ENCODE assay signal across 30 cellular contexts in the genomic region with DNA sequence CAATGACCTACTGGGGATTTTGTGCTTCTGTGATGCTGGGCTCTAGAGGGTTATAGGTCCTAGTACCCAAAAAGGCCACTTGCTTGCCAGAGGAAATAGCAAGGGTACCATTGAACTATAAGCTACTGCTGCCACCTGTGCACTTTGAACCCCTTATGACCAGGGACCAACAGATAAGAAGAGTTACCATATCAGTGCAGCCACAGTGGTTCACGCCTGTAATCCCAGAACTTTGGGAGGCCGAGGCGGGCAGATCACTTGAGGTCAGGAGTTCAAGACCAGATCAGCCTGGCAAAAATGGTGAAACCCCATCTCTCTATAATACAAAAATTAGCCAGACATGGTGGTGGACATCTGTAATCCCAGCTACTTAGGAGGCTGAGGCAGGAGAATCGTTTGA.
"Had no signal": no experiment of that assay in that cellular context is flagged by ENCODE, and none has a peak within 500 bp of the region (broad histone marks: within the 10 kb centered on the region; RNA-seq: fewer than 3 reads in every experiment).

No MANE protein-coding gene starts in this region.

- H3K27ac ChIP-seq: neutrophil, ovary, parathyroid adenoma, psoas muscle, skin epidermis, stomach, thoracic aorta, thyroid gland, tibial nerve, upper lobe of right lung, uterus had no signal

- ATAC-seq: naive thymus-derived CD8-positive, alpha-beta T cell; natural killer cell treated with Interleukin-12 subunit alpha and Interleukin-12 subunit beta and Interleukin-15 and Interleukin-18, amount 100 ng/mL, for 72 hours; psoas muscle; right cardiac atrium; sciatic nerve; stimulated activated effector memory CD8-positive, alpha-beta T cell treated with anti-CD3 and anti-CD28 coated beads, Interleukin-12 subunit alpha, Interleukin-12 subunit beta, amount 100 ng/mL, for 72 hours; stimulated activated naive B cell treated with anti-CD40 and anti-IgM and Interleukin-4, amounts not matched to agents 10 μg/mL and 1 μg/mL and 100 μg/mL, for 72 hours; upper lobe of right lung had no signal

- H3K4me3 Mint-ChIP-seq: naive B cell; naive thymus-derived CD8-positive, alpha-beta T cell; natural killer cell treated with Interleukin-12 subunit alpha and Interleukin-12 subunit beta and Interleukin-15 and Interleukin-18, amount 100 ng/mL, for 72 hours; nephron progenitor cell; neural crest cell; stimulated activated effector memory CD8-positive, alpha-beta T cell treated with anti-CD3 and anti-CD28 coated beads, Interleukin-12 subunit alpha, Interleukin-12 subunit beta, amount 100 ng/mL, for 72 hours; stimulated activated naive B cell treated with anti-CD40 and anti-IgM and Interleukin-4, amounts not matched to agents 10 μg/mL and 1 μg/mL and 100 μg/mL, for 72 hours; stimulated activated naive CD8-positive, alpha-beta T cell treated with anti-CD3 and anti-CD28 coated beads, Interleukin-15, Interleukin-2, amounts not matched to agents 100 ng/mL and 50 ng/mL, for 24 hours; type B pancreatic cell had no signal

- H3K4me1 Mint-ChIP-seq: naive B cell; naive thymus-derived CD8-positive, alpha-beta T cell; nephron progenitor cell; neural crest cell; stimulated activated effector memory CD8-positive, alpha-beta T cell treated with anti-CD3 and anti-CD28 coated beads, Interleukin-12 subunit alpha, Interleukin-12 subunit beta, amount 100 ng/mL, for 72 hours; stimulated activated naive B cell treated with anti-CD40 and anti-IgM and Interleukin-4, amounts not matched to agents 10 μg/mL and 1 μg/mL and 100 μg/mL, for 72 hours had no signal

- H3K4me1 ChIP-seq: parathyroid adenoma, psoas muscle, stomach, thyroid gland, tibial nerve, upper lobe of right lung, uterus had no signal

- H3K27me3 Mint-ChIP-seq: progenitor cell of endocrine pancreas; stimulated activated naive CD8-positive, alpha-beta T cell treated with anti-CD3 and anti-CD28 coated beads, Interleukin-15, Interleukin-2, amounts not matched to agents 100 ng/mL and 50 ng/mL, for 24 hours; type B pancreatic cell had no signal

- H3K27ac Mint-ChIP-seq: naive B cell; natural killer cell treated with Interleukin-12 subunit alpha and Interleukin-12 subunit beta and Interleukin-15 and Interleukin-18, amount 100 ng/mL, for 72 hours; nephron progenitor cell; progenitor cell of endocrine pancreas; stimulated activated effector memory CD8-positive, alpha-beta T cell treated with anti-CD3 and anti-CD28 coated beads, Interleukin-12 subunit alpha, Interleukin-12 subunit beta, amount 100 ng/mL, for 72 hours; stimulated activated naive B cell treated with anti-CD40 and anti-IgM and Interleukin-4, amounts not matched to agents 10 μg/mL and 1 μg/mL and 100 μg/mL, for 72 hours; stimulated activated naive CD8-positive, alpha-beta T cell treated with anti-CD3 and anti-CD28 coated beads, Interleukin-15, Interleukin-2, amounts not matched to agents 100 ng/mL and 50 ng/mL, for 24 hours; type B pancreatic cell had no signal

- H2AFZ ChIP-seq: parathyroid adenoma had no signal

- H3K9me3 ChIP-seq: neutrophil, ovary, stomach, thoracic aorta, thyroid gland, upper lobe of right lung, uterus had no signal

- H3K79me2 ChIP-seq: parathyroid adenoma had no signal

- H3K4me3 ChIP-seq: ovary, psoas muscle, skin epidermis, stomach, thoracic aorta, thyroid gland, tibial nerve, upper lobe of right lung, uterus had no signal

- H3K9me3 Mint-ChIP-seq: natural killer cell treated with Interleukin-12 subunit alpha and Interleukin-12 subunit beta and Interleukin-15 and Interleukin-18, amount 100 ng/mL, for 72 hours; nephron progenitor cell; neural crest cell; stimulated activated effector memory CD8-positive, alpha-beta T cell treated with anti-CD3 and anti-CD28 coated beads, Interleukin-12 subunit alpha, Interleukin-12 subunit beta, amount 100 ng/mL, for 72 hours; stimulated activated naive CD8-positive, alpha-beta T cell treated with anti-CD3 and anti-CD28 coated beads, Interleukin-15, Interleukin-2, amounts not matched to agents 100 ng/mL and 50 ng/mL, for 24 hours; type B pancreatic cell had no signal

- H3K27me3 ChIP-seq: neutrophil, ovary, stomach, thyroid gland, tibial nerve, upper lobe of right lung, uterus had no signal

- H3K36me3 ChIP-seq: neutrophil, ovary, stomach, thoracic aorta, thyroid gland, tibial nerve, upper lobe of right lung, uterus had no signal

- H3K9ac ChIP-seq: parathyroid adenoma had no signal

- H3K36me3 Mint-ChIP-seq: naive B cell; naive thymus-derived CD8-positive, alpha-beta T cell; natural killer cell treated with Interleukin-12 subunit alpha and Interleukin-12 subunit beta and Interleukin-15 and Interleukin-18, amount 100 ng/mL, for 72 hours; stimulated activated effector memory CD8-positive, alpha-beta T cell treated with anti-CD3 and anti-CD28 coated beads, Interleukin-12 subunit alpha, Interleukin-12 subunit beta, amount 100 ng/mL, for 72 hours; type B pancreatic cell had no signal

- DNase-seq: naive B cell; naive thymus-derived CD8-positive, alpha-beta T cell; nephron progenitor cell; nucleus accumbens; ovary; posterior cingulate gyrus; psoas muscle; right cardiac atrium; stimulated activated CD4-positive, alpha-beta T cell treated with anti-CD3 and anti-CD28 coated beads, Interleukin-15, amount 100 ng/mL, for 24 hours; stimulated activated CD4-positive, alpha-beta T cell treated with anti-CD3 and anti-CD28 coated beads, Interleukin-2, amount 100 ng/mL, for 24 hours; stimulated activated CD4-positive, alpha-beta T cell treated with anti-CD3 and anti-CD28 coated beads, Interleukin-2, amount 100 ng/mL, for 48 hours; stimulated activated CD4-positive, alpha-beta T cell treated with anti-CD3 and anti-CD28 coated beads, Interleukin-4, amount 100 ng/mL, for 24 hours; stimulated activated naive B cell treated with anti-CD40 and anti-IgM and Interleukin-4, amounts not matched to agents 10 μg/mL and 1 μg/mL and 100 μg/mL, for 72 hours; stimulated activated naive CD4-positive, alpha-beta T cell treated with Interleukin-2 at 50 U/mL for 16 hours; stomach; thyroid gland; upper lobe of right lung; uterus had no signal
